Comparison of ENCODE assay signal across 15 cellular contexts in genomic region chr2:207459990-207460757, GRCh38.
A peak's percentile ranks its signal among the peaks of the same experiment; 100 is the strongest.
DNase-seq lines count a peak whose midpoint lies in the region; ATAC-seq and TF ChIP-seq lines count a peak whose summit lies in the region.
"Had no signal": no experiment of that assay in that cellular context is flagged by ENCODE, and none has a peak within 500 bp of the region (broad histone marks: within the 10 kb centered on the region; RNA-seq: fewer than 3 reads in every experiment).

No MANE protein-coding gene starts in this region.

- H3K4me3 Mint-ChIP-seq in activated B cell treated with CpG ODN at 0.5 μM for 24 hours = no peak overlapping the region
- H3K4me3 Mint-ChIP-seq: T-cell had no signal

- ATAC-seq in GM18498 (IDR thresholded peaks at IDR 0.05; ENCODE audit: unreplicated experiment) = peak; percentile 84
- ATAC-seq in GM19452 (IDR thresholded peaks at IDR 0.05; ENCODE audit: unreplicated experiment) = peak; percentile 71
- peak; percentile 85 for ATAC-seq in HG02981 (IDR thresholded peaks at IDR 0.05; ENCODE audit: unreplicated experiment)
- peak; percentile 14 for ATAC-seq in activated B cell treated with CpG ODN at 0.5 μM for 24 hours (ENCODE audit: low read depth)
- no peak for ATAC-seq in GM19351 (IDR thresholded peaks at IDR 0.05; ENCODE audit: unreplicated experiment)
- ATAC-seq: left cardiac atrium, T-cell had no signal

- H3K27me3 Mint-ChIP-seq in activated B cell treated with CpG ODN at 0.5 μM for 24 hours = no peaks in the 10 kb centered on the region
- H3K27me3 Mint-ChIP-seq: T-cell had no signal

- intact Hi-C loops in activated B cell treated with CpG ODN at 0.5 μM for 24 hours (cut with micrococcal nuclease) = no loop called here

- peaks cover under 1% of the 10 kb centered on the region for H3K9me3 Mint-ChIP-seq in activated B cell treated with CpG ODN at 0.5 μM for 24 hours
- H3K9me3 Mint-ChIP-seq: T-cell had no signal

- no peak for TF ChIP-seq CTCF in activated B cell treated with CpG ODN at 0.5 μM for 24 hours (IDR thresholded peaks at IDR 0.05)

- CTCF ChIA-PET in activated B cell treated with CpG ODN at 0.5 μM for 24 hours (lab: Charles Lee) = interaction anchor here (1.1 to 1.3 kb wide), 2 partner anchors 318 to 660 kb away, joined by 3 read pairs; no protein-coding TSS in a partner anchor

- POLR2A ChIA-PET in activated B cell treated with CpG ODN at 0.5 μM for 24 hours (lab: Charles Lee) = interaction anchor here (0.9 kb wide), 1 partner anchor 293 kb away, joined by 3 read pairs; no protein-coding TSS in a partner anchor

- no peak for DNase-seq in activated B cell treated with CpG ODN at 0.5 μM for 24 hours
- no peak for DNase-seq in NCI-H1092 (lab: John Stamatoyannopoulos, UW)
- no peak for DNase-seq in NAMALWA (ENCODE audit: low spot score)
- no peak for DNase-seq in COLO668 (lab: John Stamatoyannopoulos, UW; ENCODE audit: unreplicated experiment)
- DNase-seq: C1 segment of cervical spinal cord; central memory CD4-positive, alpha-beta T cell; left cardiac atrium; NCI-H774; stimulated activated CD4-positive, alpha-beta T cell treated with anti-CD3 and anti-CD28 coated beads, Interleukin-2, amount 100 ng/mL, for 48 hours; T-cell; testis had no signal

- peak overlapping the region; percentile 4 for H3K27ac Mint-ChIP-seq in activated B cell treated with CpG ODN at 0.5 μM for 24 hours
- H3K27ac Mint-ChIP-seq: T-cell had no signal

- H3K36me3 Mint-ChIP-seq in activated B cell treated with CpG ODN at 0.5 μM for 24 hours (ENCODE audit: low read depth) = peaks cover 4% of the 10 kb centered on the region
- H3K36me3 Mint-ChIP-seq: T-cell had no signal

- peaks cover 11% of the 10 kb centered on the region for H3K4me1 Mint-ChIP-seq in activated B cell treated with CpG ODN at 0.5 μM for 24 hours
